In the genomic region with DNA sequence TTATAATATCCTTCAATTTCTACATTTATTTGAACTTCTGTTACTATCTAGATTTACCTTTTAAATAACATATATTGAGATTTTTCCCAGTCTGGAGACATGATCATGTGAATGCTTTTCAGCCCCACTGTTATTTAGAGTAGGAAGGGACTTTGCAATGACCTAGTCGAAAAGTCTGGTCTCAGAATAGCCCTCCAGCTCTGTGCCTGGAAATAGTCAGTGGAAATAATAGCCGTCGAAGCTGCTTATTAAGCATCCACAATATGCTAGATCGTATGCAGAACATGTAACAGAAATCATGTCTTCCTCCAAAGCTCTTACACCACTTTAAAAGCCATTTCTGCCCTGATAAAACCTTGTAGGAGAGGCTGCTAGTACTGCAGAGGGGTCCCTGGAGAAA, we compare ENCODE assay signal across 23 cellular contexts. TPM values are rescaled to one million over a fixed set of nuclear protein-coding genes. Genes with fewer than 3 reads are reported as not detected.
A peak's percentile ranks its signal among the peaks of the same experiment; 100 is the strongest.
DNase-seq lines count a peak whose midpoint lies in the region; ATAC-seq and TF ChIP-seq lines count a peak whose summit lies in the region.
"Had no signal": no experiment of that assay in that cellular context is flagged by ENCODE, and none has a peak within 500 bp of the region (broad histone marks: within the 10 kb centered on the region; RNA-seq: fewer than 3 reads in every experiment).

No MANE protein-coding gene starts in this region.

- peak overlapping the region; percentile 85 for H3K27ac ChIP-seq in left ventricle myocardium inferior (replicated peaks)
- H3K27ac ChIP-seq in dorsolateral prefrontal cortex, result peak overlapping the region in 54 of 59 donors; percentile 7 to 99 (median 96)
- peak overlapping the region; percentile 1 for H3K27ac ChIP-seq in substantia nigra (ENCODE audit: low read depth, low read length, poor library complexity, severe bottlenecking)
- no peak overlapping the region for H3K27ac ChIP-seq in colonic mucosa
- H3K27ac ChIP-seq: HL-60, KMS-11 had no signal

- ATAC-seq in HG03045 (IDR thresholded peaks at IDR 0.05; ENCODE audit: unreplicated experiment), result no peak
- ATAC-seq: CD8-positive, alpha-beta T cell; PC-3 had no signal

- intact Hi-C loops in left ventricle myocardium inferior (cut with micrococcal nuclease) (no loop called here), cardiac septum (cut with DNase I) (no loop called here), dorsolateral prefrontal cortex (cut with DNase I) (no loop called here), colonic mucosa (cut with DNase I) (no loop called here)

- no peak for DNase-seq in left ventricle myocardium inferior
- no peak for DNase-seq in cardiac septum (ENCODE audit: low spot score)
- DNase-seq in NCI-H526 treated with DMSO at 0.1 percent for 48 hours (lab: John Stamatoyannopoulos, UW), result peak; percentile 46
- DNase-seq in dorsolateral prefrontal cortex, result no peak
- no peak for DNase-seq in substantia nigra (lab: John Stamatoyannopoulos, UW)
- DNase-seq in effector CD8-positive, alpha-beta T cell (lab: John Stamatoyannopoulos, UW), result no peak
- no peak for DNase-seq in colonic mucosa
- DNase-seq: CD8-positive, alpha-beta T cell; DMS 273 treated with DMSO at 0.1 percent for 48 hours; DMS79; EL; MM.1S; NCI-H1694 treated with DMSO at 0.1 percent for 48 hours; NCI-H2081; NCI-H345; NCI-H510A treated with DMSO at 0.1 percent for 48 hours; NK-92 treated with Interleukin-12 subunit alpha and Interleukin-12 subunit beta, amount 100 ng/mL, for 24 hours; PC-3; SHP77 had no signal

- H3K9ac ChIP-seq in colonic mucosa (ENCODE audit: low read depth in 2 of 2, low read length in 2 of 2), result no peak overlapping the region
- H3K9ac ChIP-seq: KMS-11 had no signal

- no peak overlapping the region for H3K4me3 ChIP-seq in left ventricle myocardium inferior
- peak overlapping the region in 2 of 59 donors; percentile 4 to 8 for H3K4me3 ChIP-seq in dorsolateral prefrontal cortex
- no peak overlapping the region for H3K4me3 ChIP-seq in colonic mucosa

- H3K36me3 ChIP-seq in left ventricle myocardium inferior, result no peaks in the 10 kb centered on the region
- H3K36me3 ChIP-seq in colonic mucosa, result no peaks in the 10 kb centered on the region

- H3K9me3 ChIP-seq in left ventricle myocardium inferior (replicated peaks) (no peaks in the 10 kb centered on the region), colonic mucosa (no peaks in the 10 kb centered on the region)

- TF ChIP-seq CTCF in left ventricle myocardium inferior (IDR thresholded peaks at IDR 0.05; ENCODE audit: borderline replicate concordance) (no peak), dorsolateral prefrontal cortex (IDR thresholded peaks at IDR 0.05 in 54 of 56, conservative IDR thresholded peaks at IDR 0.05 in 2 of 56; ENCODE audit: low read depth in 1 of 56, partially characterized antibody in 56 of 56) (no peak), colonic mucosa (IDR thresholded peaks at IDR 0.05) (no peak)

- H3K27me3 ChIP-seq in left ventricle myocardium inferior (ENCODE audit: low read depth), result no peaks in the 10 kb centered on the region
- no peaks in the 10 kb centered on the region for H3K27me3 ChIP-seq in dorsolateral prefrontal cortex
- no peaks in the 10 kb centered on the region for H3K27me3 ChIP-seq in colonic mucosa

- H3K4me1 ChIP-seq in left ventricle myocardium inferior (peaks cover 82% of the 10 kb centered on the region), colonic mucosa (no peaks in the 10 kb centered on the region)

RNA-seq across cellular contexts. Expression of gene FGF1, which starts 2.4 kb away (rescaled TPM):
- total RNA-seq in left ventricle myocardium inferior, result 59.9 TPM
- total RNA-seq in cardiac septum, result 70.2 TPM
- total RNA-seq in dorsolateral prefrontal cortex, result 100 to 1,000 TPM in 85 of 120 experiments, 10 to 100 TPM in 35; 39.6 to 342 (median 131) TPM
- under 1 TPM in 1 of 2 donors, not detected in 1; 0.90 TPM for total RNA-seq in colonic mucosa
- total RNA-seq: CD8-positive, alpha-beta T cell; SK-MEL-5 had no signal

Comparison
In these comparisons a context has a peak if more than half of its experiments do, and no peak if none do; other contexts are left out.
1. RNA of gene FGF1, which starts 2.4 kb away (total RNA-seq): 39.6 to 342 TPM in dorsolateral prefrontal cortex, 70.2 TPM in cardiac septum (single experiment) and 59.9 TPM in left ventricle myocardium inferior (single experiment); 0.90 TPM in colonic mucosa; every median in the first group is over 10 times any median in the second.